In the genomic region with DNA sequence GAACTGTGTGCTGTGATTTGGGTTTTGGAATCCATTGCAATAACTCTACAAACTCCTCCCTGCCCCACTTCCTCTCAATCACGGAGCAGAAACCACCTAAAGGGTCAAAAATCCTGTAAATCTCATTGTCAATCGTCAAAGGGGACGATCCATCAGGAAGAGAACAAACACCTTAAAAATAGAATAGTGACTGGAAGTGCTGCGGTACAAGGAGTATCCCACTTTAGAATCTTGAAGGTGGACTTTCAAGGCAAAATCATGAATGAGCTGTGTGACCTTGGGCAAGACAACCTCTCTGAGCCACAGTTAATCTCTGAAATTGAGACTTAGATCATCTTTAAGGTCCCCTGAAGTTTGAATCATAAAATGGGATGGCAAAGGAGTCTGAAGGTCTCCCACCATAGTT, we compare ENCODE assay signal across 22 cellular contexts. TPM values are rescaled to one million over a fixed set of nuclear protein-coding genes. Genes with fewer than 3 reads are reported as not detected.
DNase-seq lines count a peak whose midpoint lies in the region; ATAC-seq and TF ChIP-seq lines count a peak whose summit lies in the region.
"Had no signal": no experiment of that assay in that cellular context is flagged by ENCODE, and none has a peak within 500 bp of the region (broad histone marks: within the 10 kb centered on the region; RNA-seq: fewer than 3 reads in every experiment).

No MANE protein-coding gene starts in this region.

- peak overlapping the region; percentile 72 for H3K4me2 ChIP-seq in DOHH2 (ENCODE audit: low read length)
- H3K4me2 ChIP-seq: smooth muscle cell had no signal

- no peaks in the 10 kb centered on the region for H3K27me3 Mint-ChIP-seq in WTC11 (ENCODE audit: low read depth)
- no peaks in the 10 kb centered on the region for H3K27me3 Mint-ChIP-seq in memory B cell

- H3K27ac ChIP-seq in DOHH2 (ENCODE audit: low read depth, low read length) (no peak overlapping the region), stomach (no peak overlapping the region)
- H3K27ac ChIP-seq: 22Rv1, C4-2B had no signal

- POLR2A ChIA-PET in WTC11 (lab: Charles Lee), result interaction anchor here (0.6 to 2.6 kb wide), 6 partner anchors 13 to 388 kb away, joined by 3 to 19 read pairs (median 4); no protein-coding TSS in a partner anchor

- peaks cover 40% of the 10 kb centered on the region for H3K79me2 ChIP-seq in DOHH2 (ENCODE audit: control insufficient read depth, low read length)

- H3K4me3 Mint-ChIP-seq in WTC11 (no peak overlapping the region), memory B cell (peak overlapping the region; percentile 50)
- H3K4me3 Mint-ChIP-seq: type B pancreatic cell had no signal

- H3K4me1 Mint-ChIP-seq in WTC11 (peaks cover 64% of the 10 kb centered on the region), memory B cell (peaks cover 49% of the 10 kb centered on the region)

- CTCF ChIA-PET in WTC11 (lab: Charles Lee), result interaction anchor here (0.7 to 1.6 kb wide), 5 partner anchors 9 to 632 kb away, joined by 3 to 6 read pairs (median 3); a partner anchor contains a TSS

- H3K4me3 ChIP-seq in DOHH2 (ENCODE audit: low read length), result no peak overlapping the region
- H3K4me3 ChIP-seq in stomach, result no peak overlapping the region
- H3K4me3 ChIP-seq: smooth muscle cell had no signal

- no peak for TF ChIP-seq POLR2A in stomach (IDR thresholded peaks at IDR 0.05)

- peak overlapping the region; percentile 91; the same call in 1 of the 2 replicates for H3K27ac Mint-ChIP-seq in WTC11
- H3K27ac Mint-ChIP-seq in memory B cell, result peak overlapping the region; percentile 96
- H3K27ac Mint-ChIP-seq: progenitor cell of endocrine pancreas had no signal

- no peak for TF ChIP-seq CTCF in DOHH2 (IDR thresholded peaks at IDR 0.05; ENCODE audit: low read depth, low read length, poor library complexity, severe bottlenecking)
- TF ChIP-seq CTCF in WTC11 (IDR thresholded peaks at IDR 0.05), result no peak
- TF ChIP-seq CTCF in stomach (IDR thresholded peaks at IDR 0.05), result no peak

- H3K9me3 Mint-ChIP-seq in WTC11 (no peaks in the 10 kb centered on the region), memory B cell (no peaks in the 10 kb centered on the region)
- H3K9me3 Mint-ChIP-seq: H9; stimulated activated effector memory CD8-positive, alpha-beta T cell treated with anti-CD3 and anti-CD28 coated beads, Interleukin-12 subunit alpha, Interleukin-12 subunit beta, amount 100 ng/mL, for 72 hours; type B pancreatic cell had no signal

- H3K9me3 ChIP-seq in DOHH2 (ENCODE audit: control insufficient read depth, insufficient read depth, low read length), result no peaks in the 10 kb centered on the region
- H3K9me3 ChIP-seq in stomach, result no peaks in the 10 kb centered on the region

- no peak for TF ChIP-seq EP300 in stomach (IDR thresholded peaks at IDR 0.05)

- H4K20me1 ChIP-seq in DOHH2 (ENCODE audit: control insufficient read depth, insufficient read depth, low read depth, low read length), result peaks cover 22% of the 10 kb centered on the region

- H3F3A ChIP-seq in DOHH2 (ENCODE audit: control insufficient read depth, insufficient read depth), result peaks cover 50% of the 10 kb centered on the region

- ATAC-seq in WTC11 (no peak), memory B cell (ENCODE audit: low read depth) (no peak), GM18907 (IDR thresholded peaks at IDR 0.05; ENCODE audit: unreplicated experiment) (no peak)
- ATAC-seq: stimulated activated effector memory CD8-positive, alpha-beta T cell treated with anti-CD3 and anti-CD28 coated beads, Interleukin-12 subunit alpha, Interleukin-12 subunit beta, amount 100 ng/mL, for 72 hours had no signal

- H3K4me1 ChIP-seq in DOHH2 (ENCODE audit: control insufficient read depth, low read length) (peaks cover 69% of the 10 kb centered on the region), stomach (peaks cover 0 to 25% (median 5%) of the 10 kb centered on the region in 4 donors)

- intact Hi-C loops in stomach (cut with DNase I; ENCODE audit: low total_unique reads), result no loop called here

- H3K27me3 ChIP-seq in DOHH2 (ENCODE audit: control insufficient read depth, low read length), result no peaks in the 10 kb centered on the region
- peaks cover 0 to 40% (median 3%) of the 10 kb centered on the region in 3 donors for H3K27me3 ChIP-seq in stomach

- H3K36me3 ChIP-seq in DOHH2 (ENCODE audit: control insufficient read depth, low read length) (peaks cover 49% of the 10 kb centered on the region), stomach (peaks cover 0 to 4% (median 0%) of the 10 kb centered on the region in 4 donors)

- H3K9me2 ChIP-seq in DOHH2 (replicated peaks; ENCODE audit: control insufficient read depth, low read length), result no peaks in the 10 kb centered on the region

- WGBS in stomach, 5 donors, result 64 to 80% (median 72%) methylated on average over 4 of the region's 4 CpGs

- peak; percentile 12 for DNase-seq in DMS 273 (lab: John Stamatoyannopoulos, UW; ENCODE audit: unreplicated experiment)
- no peak for DNase-seq in DMS 273 treated with DMSO at 0.1 percent for 48 hours (lab: John Stamatoyannopoulos, UW)
- no peak for DNase-seq in WTC11 (ENCODE audit: low spot score)
- DNase-seq in memory B cell (ENCODE audit: low spot score in 2 of 2), result no peak
- no peak for DNase-seq in NCI-H446 treated with DMSO at 0.1 percent for 48 hours (lab: John Stamatoyannopoulos, UW)
- DNase-seq in stomach, result no peak
- DNase-seq: activated T-cell treated with anti-CD3 and anti-CD28 coated beads, Interleukin-2, amount 50 U/mL, for 1 hour; amygdala; left cardiac atrium; NCI-H1436 treated with DMSO at 0.1 percent for 48 hours; NCI-H2227 treated with DMSO at 0.1 percent for 48 hours; NK-92 treated with Interleukin-12 subunit alpha and Interleukin-12 subunit beta, amount 100 ng/mL, for 24 hours; T-helper 9 cell had no signal

- peaks cover 36% of the 10 kb centered on the region for H3K36me3 Mint-ChIP-seq in WTC11
- peaks cover 10% of the 10 kb centered on the region for H3K36me3 Mint-ChIP-seq in memory B cell

TF ChIP-seq in WTC11, 78 proteins besides CTCF, POLR2A, EP300 and RAD21:
- TF ChIP-seq, protein P1, sequence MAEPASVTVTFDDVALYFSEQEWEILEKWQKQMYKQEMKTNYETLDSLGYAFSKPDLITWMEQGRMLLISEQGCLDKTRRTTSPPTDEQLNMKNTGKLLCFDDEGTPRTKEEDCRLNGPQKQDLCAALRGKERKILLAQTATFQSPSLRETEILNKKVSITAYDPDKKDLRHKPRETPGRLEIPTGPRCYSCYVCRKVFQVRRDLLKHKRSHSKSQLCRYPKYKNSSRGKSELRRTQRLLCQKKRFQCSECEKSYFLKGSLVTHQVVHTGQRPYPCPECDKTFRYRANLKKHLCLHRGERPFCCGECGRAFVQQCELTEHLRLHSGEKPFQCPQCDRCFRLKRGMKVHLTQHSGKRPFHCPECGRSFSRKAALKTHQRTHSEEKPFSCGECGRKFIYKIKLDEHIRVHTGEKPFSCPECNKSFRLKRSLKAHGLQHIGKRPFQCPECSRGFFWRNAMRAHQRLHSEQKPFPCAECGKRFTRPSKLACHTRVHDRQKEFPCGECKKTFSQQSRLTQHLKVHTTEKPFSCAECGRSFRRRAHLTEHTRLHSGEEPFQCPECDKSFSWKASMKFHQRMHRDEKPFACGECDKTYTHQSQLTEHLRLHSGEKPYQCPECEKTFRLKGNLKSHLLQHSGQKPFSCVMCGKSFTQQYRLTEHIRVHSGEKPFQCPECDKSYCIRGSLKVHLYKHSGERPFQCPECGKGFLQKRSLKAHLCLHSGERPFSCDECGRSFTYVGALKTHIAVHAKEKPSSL (CRISPR knock-in tag; conservative IDR thresholded peaks at IDR 0.05), result no peak
- TF ChIP-seq ZNF416 (CRISPR knock-in tag; IDR thresholded peaks at IDR 0.05), result no peak
- TF ChIP-seq, protein P2, sequence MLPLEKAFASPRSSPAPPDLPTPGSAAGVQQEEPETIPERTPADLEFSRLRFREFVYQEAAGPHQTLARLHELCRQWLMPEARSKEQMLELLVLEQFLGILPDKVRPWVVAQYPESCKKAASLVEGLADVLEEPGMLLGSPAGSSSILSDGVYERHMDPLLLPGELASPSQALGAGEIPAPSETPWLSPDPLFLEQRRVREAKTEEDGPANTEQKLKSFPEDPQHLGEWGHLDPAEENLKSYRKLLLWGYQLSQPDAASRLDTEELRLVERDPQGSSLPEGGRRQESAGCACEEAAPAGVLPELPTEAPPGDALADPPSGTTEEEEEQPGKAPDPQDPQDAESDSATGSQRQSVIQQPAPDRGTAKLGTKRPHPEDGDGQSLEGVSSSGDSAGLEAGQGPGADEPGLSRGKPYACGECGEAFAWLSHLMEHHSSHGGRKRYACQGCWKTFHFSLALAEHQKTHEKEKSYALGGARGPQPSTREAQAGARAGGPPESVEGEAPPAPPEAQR (CRISPR knock-in tag; IDR thresholded peaks at IDR 0.05), result no peak
- no peak for TF ChIP-seq CREB1 (CRISPR knock-in tag; IDR thresholded peaks at IDR 0.05)
- TF ChIP-seq ZNF317 (CRISPR knock-in tag; IDR thresholded peaks at IDR 0.05; ENCODE audit: borderline replicate concordance, low read depth), result no peak
- TF ChIP-seq NFATC4 (CRISPR knock-in tag; IDR thresholded peaks at IDR 0.05), result no peak

RNA-seq across cellular contexts. Expression of a gene that starts 5.9 kb away (rescaled TPM):
- 152 to 162 TPM (median 161 TPM) in 3 replicates for total RNA-seq in WTC11 (2021)
- total RNA-seq in stomach, result 1 to 10 TPM in 3 of 5 donors, not detected in 2; 3.1 to 8.3 (median 4.6) TPM
- 1 to 10 TPM; 2.3 to 4.3 (median 3.2) TPM for polyA plus RNA-seq in stomach

Comparison
In these comparisons a context has a peak if more than half of its experiments do, and no peak if none do; other contexts are left out.
1. RNA of a gene that starts 5.9 kb away (total RNA-seq): 152 to 162 TPM in WTC11; 3.1 to 8.3 TPM in stomach; every median in the first group is over 10 times any median in the second.